21 cellular contexts compared by ENCODE assay signal in the genomic region with DNA sequence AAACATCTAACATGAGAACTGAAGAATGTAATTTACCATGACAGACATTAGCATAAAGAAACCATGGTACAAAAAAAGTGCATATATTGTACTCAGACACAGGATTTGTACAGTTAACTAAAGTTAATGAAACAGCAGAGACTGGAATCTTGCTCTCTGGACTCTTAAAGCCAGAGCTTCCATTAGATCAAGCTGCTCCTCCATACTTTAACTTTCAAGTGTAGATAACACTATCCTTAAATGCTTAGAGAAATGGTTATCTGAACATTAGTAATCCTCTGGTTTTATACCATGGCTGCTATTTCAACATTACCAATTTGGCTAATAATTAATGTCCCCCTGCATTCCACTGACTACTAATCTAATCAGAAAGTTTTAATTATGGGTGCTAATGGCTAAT. TPM values are rescaled to one million over a fixed set of nuclear protein-coding genes. Genes with fewer than 3 reads are reported as not detected.
A peak's percentile ranks its signal among the peaks of the same experiment; 100 is the strongest.
DNase-seq lines count a peak whose midpoint lies in the region; ATAC-seq and TF ChIP-seq lines count a peak whose summit lies in the region.
"Had no signal": no experiment of that assay in that cellular context is flagged by ENCODE, and none has a peak within 500 bp of the region (broad histone marks: within the 10 kb centered on the region; RNA-seq: fewer than 3 reads in every experiment).

No MANE protein-coding gene starts in this region.

- no peak for TF ChIP-seq CTCF in Caco-2 (IDR thresholded peaks at IDR 0.05; ENCODE audit: insufficient read depth in 1 of 2, low read depth in 1 of 2, low read length in 1 of 2, severe bottlenecking in 1 of 2, unreplicated experiment in 1 of 2)

- 0 out of 2 replicates have a peak, but pooled peaks cover 1% of the 10 kb centered on the region for H3K36me3 ChIP-seq in Caco-2 (ENCODE audit: control insufficient read depth, insufficient read depth, low read length)
- H3K36me3 ChIP-seq in naive thymus-derived CD4-positive, alpha-beta T cell (ENCODE audit: control insufficient read depth in 2 of 3, insufficient read depth in 3 of 3, low read length in 3 of 3): peaks cover 11 to 40% (median 14%) of the 10 kb centered on the region in 3 experiments

- H3K9me3 Mint-ChIP-seq in T-helper 2 cell treated with Interferon-gamma antibody and Interleukin-4, amounts not matched to agents 5 μg/mL and 100 μg/mL, for 36 hours: no peaks in the 10 kb centered on the region
- no peaks in the 10 kb centered on the region for H3K9me3 Mint-ChIP-seq in Caco-2 (ENCODE audit: unreplicated experiment)
- H3K9me3 Mint-ChIP-seq in activated T-helper 1 cell treated with anti-CD3 and anti-CD28 coated beads, Interleukin-12 subunit alpha, Interleukin-12 subunit beta, Interleukin-2, Interleukin-4 antibody, amounts not matched to agents 30 ng/mL and 10 ng/mL and 1 ng/mL, durations not matched to agents 14 hours and 24 hours and 36 hours: no peaks in the 10 kb centered on the region
- no peaks in the 10 kb centered on the region for H3K9me3 Mint-ChIP-seq in naive thymus-derived CD4-positive, alpha-beta T cell
- H3K9me3 Mint-ChIP-seq: activated naive CD4-positive, alpha-beta T cell treated with anti-CD3 and anti-CD28 coated beads, Interleukin-2, amount 50 U/mL, for 72 hours; GM23338; mesothelial cell of epicardium; stimulated activated naive B cell treated with anti-CD40 and anti-IgM and Interleukin-4, amounts not matched to agents 10 μg/mL and 1 μg/mL and 100 μg/mL, for 72 hours; T-cell had no signal

- H3K4me3 ChIP-seq in Caco-2 (ENCODE audit: low read depth, low read length): no peak overlapping the region
- no peak overlapping the region for H3K4me3 ChIP-seq in naive thymus-derived CD4-positive, alpha-beta T cell (ENCODE audit: low read length)
- H3K4me3 ChIP-seq: gastroesophageal sphincter, GM23338, transverse colon had no signal

- H3K27me3 Mint-ChIP-seq in T-helper 2 cell treated with Interferon-gamma antibody and Interleukin-4, amounts not matched to agents 5 μg/mL and 100 μg/mL, for 36 hours (ENCODE audit: low read depth): no peaks in the 10 kb centered on the region
- no peaks in the 10 kb centered on the region for H3K27me3 Mint-ChIP-seq in Caco-2 (ENCODE audit: insufficient read depth, unreplicated experiment)
- H3K27me3 Mint-ChIP-seq in activated T-helper 1 cell treated with anti-CD3 and anti-CD28 coated beads, Interleukin-12 subunit alpha, Interleukin-12 subunit beta, Interleukin-2, Interleukin-4 antibody, amounts not matched to agents 30 ng/mL and 10 ng/mL and 1 ng/mL, durations not matched to agents 14 hours and 24 hours and 36 hours (ENCODE audit: insufficient read depth): no peaks in the 10 kb centered on the region
- no peaks in the 10 kb centered on the region for H3K27me3 Mint-ChIP-seq in naive thymus-derived CD4-positive, alpha-beta T cell
- H3K27me3 Mint-ChIP-seq: stimulated activated naive B cell treated with anti-CD40 and anti-IgM and Interleukin-4, amounts not matched to agents 10 μg/mL and 1 μg/mL and 100 μg/mL, for 72 hours; T-cell had no signal

- H3K4me1 Mint-ChIP-seq in T-helper 2 cell treated with Interferon-gamma antibody and Interleukin-4, amounts not matched to agents 5 μg/mL and 100 μg/mL, for 36 hours (ENCODE audit: low read depth): peaks cover 42% of the 10 kb centered on the region
- peaks cover 29% of the 10 kb centered on the region for H3K4me1 Mint-ChIP-seq in Caco-2 (ENCODE audit: low read depth, unreplicated experiment)
- H3K4me1 Mint-ChIP-seq in activated T-helper 1 cell treated with anti-CD3 and anti-CD28 coated beads, Interleukin-12 subunit alpha, Interleukin-12 subunit beta, Interleukin-2, Interleukin-4 antibody, amounts not matched to agents 30 ng/mL and 10 ng/mL and 1 ng/mL, durations not matched to agents 14 hours and 24 hours and 36 hours (ENCODE audit: low read depth): peaks cover 50% of the 10 kb centered on the region
- peaks cover 44 to 55% (median 52%) of the 10 kb centered on the region in 7 donors for H3K4me1 Mint-ChIP-seq in naive thymus-derived CD4-positive, alpha-beta T cell

- H3K9me3 ChIP-seq in Caco-2: no peaks in the 10 kb centered on the region
- H3K9me3 ChIP-seq in naive thymus-derived CD4-positive, alpha-beta T cell (ENCODE audit: control insufficient read depth in 2 of 3, low read length in 3 of 3): no peaks in the 10 kb centered on the region
- H3K9me3 ChIP-seq: gastroesophageal sphincter, transverse colon had no signal

- BruUV-seq in Caco-2 (replicated peaks; lab: Mats Ljungman, UMichigan): no TSS peak

- peak overlapping the region; percentile 43 for H3K4me3 Mint-ChIP-seq in T-helper 2 cell treated with Interferon-gamma antibody and Interleukin-4, amounts not matched to agents 5 μg/mL and 100 μg/mL, for 36 hours
- peak overlapping the region; percentile 41 for H3K4me3 Mint-ChIP-seq in Caco-2 (ENCODE audit: unreplicated experiment)
- H3K4me3 Mint-ChIP-seq in activated T-helper 1 cell treated with anti-CD3 and anti-CD28 coated beads, Interleukin-12 subunit alpha, Interleukin-12 subunit beta, Interleukin-2, Interleukin-4 antibody, amounts not matched to agents 30 ng/mL and 10 ng/mL and 1 ng/mL, durations not matched to agents 14 hours and 24 hours and 36 hours: peak overlapping the region; percentile 59
- H3K4me3 Mint-ChIP-seq in naive thymus-derived CD4-positive, alpha-beta T cell: peak overlapping the region in 5 of 10 donors; percentile 4 to 98 (median 20)
- H3K4me3 Mint-ChIP-seq: GM23338; mesothelial cell of epicardium; stimulated activated naive B cell treated with anti-CD40 and anti-IgM and Interleukin-4, amounts not matched to agents 10 μg/mL and 1 μg/mL and 100 μg/mL, for 72 hours had no signal

- H3K4me1 ChIP-seq in Caco-2: peaks cover 32% of the 10 kb centered on the region
- peaks cover 24 to 39% of the 10 kb centered on the region in 2 donors for H3K4me1 ChIP-seq in naive thymus-derived CD4-positive, alpha-beta T cell (ENCODE audit: control insufficient read depth in 2 of 2, insufficient read depth in 2 of 2, low read length in 2 of 2)

- POLR2A ChIA-PET in Caco-2 (lab: Charles Lee): interaction anchor here (0.5 kb wide), 1 partner anchor 100 kb away, joined by 7 read pairs; no protein-coding TSS in a partner anchor
- POLR2A ChIA-PET in naive thymus-derived CD4-positive, alpha-beta T cell (lab: Charles Lee): interaction anchor here (2.0 kb wide), 1 partner anchor 13 kb away, joined by 6 read pairs; no protein-coding TSS in a partner anchor

- ATAC-seq in naive thymus-derived CD4-positive, alpha-beta T cell: no peak
- ATAC-seq in GM18517 (IDR thresholded peaks at IDR 0.05; ENCODE audit: unreplicated experiment): no peak
- ATAC-seq: gastroesophageal sphincter; GM23338; left cardiac atrium; stimulated activated naive B cell treated with anti-CD40 and anti-IgM and Interleukin-4, amounts not matched to agents 10 μg/mL and 1 μg/mL and 100 μg/mL, for 72 hours; T-cell had no signal

- H3K27ac ChIP-seq in naive thymus-derived CD4-positive, alpha-beta T cell (ENCODE audit: low read depth, low read length): no peak overlapping the region
- H3K27ac ChIP-seq: gastroesophageal sphincter, transverse colon had no signal

- H3K27ac Mint-ChIP-seq in T-helper 2 cell treated with Interferon-gamma antibody and Interleukin-4, amounts not matched to agents 5 μg/mL and 100 μg/mL, for 36 hours: peak overlapping the region; percentile 46
- peak overlapping the region; percentile 60 for H3K27ac Mint-ChIP-seq in Caco-2 (ENCODE audit: unreplicated experiment)
- peak overlapping the region; percentile 89 for H3K27ac Mint-ChIP-seq in activated T-helper 1 cell treated with anti-CD3 and anti-CD28 coated beads, Interleukin-12 subunit alpha, Interleukin-12 subunit beta, Interleukin-2, Interleukin-4 antibody, amounts not matched to agents 30 ng/mL and 10 ng/mL and 1 ng/mL, durations not matched to agents 14 hours and 24 hours and 36 hours
- H3K27ac Mint-ChIP-seq in naive thymus-derived CD4-positive, alpha-beta T cell: peak overlapping the region in 5 of 9 donors; percentile 7 to 58 (median 40)
- H3K27ac Mint-ChIP-seq: GM23338; mesothelial cell of epicardium; stimulated activated naive B cell treated with anti-CD40 and anti-IgM and Interleukin-4, amounts not matched to agents 10 μg/mL and 1 μg/mL and 100 μg/mL, for 72 hours had no signal

- peaks cover 43% of the 10 kb centered on the region for H3K36me3 Mint-ChIP-seq in T-helper 2 cell treated with Interferon-gamma antibody and Interleukin-4, amounts not matched to agents 5 μg/mL and 100 μg/mL, for 36 hours (ENCODE audit: low read depth)
- H3K36me3 Mint-ChIP-seq in Caco-2 (ENCODE audit: insufficient read depth, unreplicated experiment): peaks cover 53% of the 10 kb centered on the region
- peaks cover 25% of the 10 kb centered on the region for H3K36me3 Mint-ChIP-seq in activated T-helper 1 cell treated with anti-CD3 and anti-CD28 coated beads, Interleukin-12 subunit alpha, Interleukin-12 subunit beta, Interleukin-2, Interleukin-4 antibody, amounts not matched to agents 30 ng/mL and 10 ng/mL and 1 ng/mL, durations not matched to agents 14 hours and 24 hours and 36 hours (ENCODE audit: low read depth)
- H3K36me3 Mint-ChIP-seq in naive thymus-derived CD4-positive, alpha-beta T cell: peaks cover 4 to 17% (median 5%) of the 10 kb centered on the region in 5 donors

- no peaks in the 10 kb centered on the region for H3K27me3 ChIP-seq in Caco-2 (replicated peaks; ENCODE audit: control insufficient read depth, insufficient read depth, low read length)
- no peaks in the 10 kb centered on the region for H3K27me3 ChIP-seq in naive thymus-derived CD4-positive, alpha-beta T cell (ENCODE audit: control insufficient read depth in 2 of 2, insufficient read depth in 2 of 2, low read length in 2 of 2)
- H3K27me3 ChIP-seq: gastroesophageal sphincter, transverse colon had no signal

- DNase-seq in T-helper 2 cell treated with Interferon-gamma antibody and Interleukin-4, amounts not matched to agents 5 μg/mL and 100 μg/mL, for 36 hours (ENCODE audit: low spot score): no peak
- DNase-seq in T-helper 2 cell (no peak), Caco-2 (no peak), NCI-H69 (lab: John Stamatoyannopoulos, UW) (no peak), HPDE6-E6E7 (ENCODE audit: extremely low spot score) (no peak)
- DNase-seq in activated T-helper 1 cell treated with anti-CD3 and anti-CD28 coated beads, Interleukin-12 subunit alpha, Interleukin-12 subunit beta, Interleukin-2, Interleukin-4 antibody, amounts not matched to agents 30 ng/mL and 10 ng/mL and 1 ng/mL, durations not matched to agents 14 hours and 24 hours and 36 hours (ENCODE audit: low spot score): no peak
- no peak for DNase-seq in naive thymus-derived CD4-positive, alpha-beta T cell
- DNase-seq: activated CD4-positive, CD25-positive, alpha-beta regulatory T cell; C1 segment of cervical spinal cord; DMS79; left cardiac atrium; NCI-H187 treated with DMSO at 0.1 percent for 48 hours; NK-92 treated with Interleukin-12 subunit alpha and Interleukin-12 subunit beta, amount 100 ng/mL, for 24 hours; stimulated activated naive B cell treated with anti-CD40 and anti-IgM and Interleukin-4, amounts not matched to agents 10 μg/mL and 1 μg/mL and 100 μg/mL, for 72 hours; T-cell; transverse colon had no signal

- CTCF ChIA-PET in Caco-2 (lab: Charles Lee): no interaction called here
- CTCF ChIA-PET in naive thymus-derived CD4-positive, alpha-beta T cell (lab: Charles Lee): no interaction called here

- intact Hi-C loops in Caco-2 (cut with micrococcal nuclease; ENCODE audit: unreplicated experiment): no loop called here
- intact Hi-C loops in activated T-helper 1 cell treated with anti-CD3 and anti-CD28 coated beads, Interleukin-12 subunit alpha, Interleukin-12 subunit beta, Interleukin-2, Interleukin-4 antibody, amounts not matched to agents 30 ng/mL and 10 ng/mL and 1 ng/mL, durations not matched to agents 14 hours and 24 hours and 36 hours (cut with micrococcal nuclease): no loop called here
- intact Hi-C loops in naive thymus-derived CD4-positive, alpha-beta T cell (cut with micrococcal nuclease): no loop called here

RNA-seq across cellular contexts. Expression of gene NUDT21, which starts 3.1 kb away (rescaled TPM):
- 305 and 311 TPM in 2 replicates for total RNA-seq in Caco-2 (2022)
- 271 and 313 TPM in 2 replicates for total RNA-seq in activated T-helper 1 cell treated with anti-CD3 and anti-CD28 coated beads, Interleukin-12 subunit alpha, Interleukin-12 subunit beta, Interleukin-2, Interleukin-4 antibody, amounts not matched to agents 30 ng/mL and 10 ng/mL and 1 ng/mL, durations not matched to agents 14 hours and 24 hours and 36 hours
- total RNA-seq in naive thymus-derived CD4-positive, alpha-beta T cell: 100 to 1,000 TPM in 2 of 5 experiments, 10 to 100 TPM in 3; 74.0 to 191 (median 97.5) TPM
- 10 to 100 TPM; 63.9 to 65.6 TPM for polyA plus RNA-seq in naive thymus-derived CD4-positive, alpha-beta T cell

RNA-seq across cellular contexts. Expression of gene OGFOD1, which starts 3.3 kb away (rescaled TPM):
- 75.5 and 79.0 TPM in 2 replicates for total RNA-seq in Caco-2 (2022)
- total RNA-seq in activated T-helper 1 cell treated with anti-CD3 and anti-CD28 coated beads, Interleukin-12 subunit alpha, Interleukin-12 subunit beta, Interleukin-2, Interleukin-4 antibody, amounts not matched to agents 30 ng/mL and 10 ng/mL and 1 ng/mL, durations not matched to agents 14 hours and 24 hours and 36 hours: 87.9 and 90.9 TPM in 2 replicates
- 10 to 100 TPM; 23.8 to 51.8 (median 42.1) TPM for total RNA-seq in naive thymus-derived CD4-positive, alpha-beta T cell
- polyA plus RNA-seq in naive thymus-derived CD4-positive, alpha-beta T cell: 100 to 1,000 TPM in 1 of 2 donors, 10 to 100 TPM in 1; 98.5 to 106 TPM

RNA-seq across cellular contexts. Expression of gene AMFR, which starts 22.7 kb away (rescaled TPM):
- total RNA-seq in Caco-2 (2022): 101 and 106 TPM in 2 replicates
- 57.2 and 64.3 TPM in 2 replicates for total RNA-seq in activated T-helper 1 cell treated with anti-CD3 and anti-CD28 coated beads, Interleukin-12 subunit alpha, Interleukin-12 subunit beta, Interleukin-2, Interleukin-4 antibody, amounts not matched to agents 30 ng/mL and 10 ng/mL and 1 ng/mL, durations not matched to agents 14 hours and 24 hours and 36 hours
- 10 to 100 TPM; 45.5 to 83.3 (median 62.0) TPM for total RNA-seq in naive thymus-derived CD4-positive, alpha-beta T cell
- 10 to 100 TPM; 35.7 to 37.2 TPM for polyA plus RNA-seq in naive thymus-derived CD4-positive, alpha-beta T cell
